8 cellular contexts compared by ENCODE assay signal in the genomic region with DNA sequence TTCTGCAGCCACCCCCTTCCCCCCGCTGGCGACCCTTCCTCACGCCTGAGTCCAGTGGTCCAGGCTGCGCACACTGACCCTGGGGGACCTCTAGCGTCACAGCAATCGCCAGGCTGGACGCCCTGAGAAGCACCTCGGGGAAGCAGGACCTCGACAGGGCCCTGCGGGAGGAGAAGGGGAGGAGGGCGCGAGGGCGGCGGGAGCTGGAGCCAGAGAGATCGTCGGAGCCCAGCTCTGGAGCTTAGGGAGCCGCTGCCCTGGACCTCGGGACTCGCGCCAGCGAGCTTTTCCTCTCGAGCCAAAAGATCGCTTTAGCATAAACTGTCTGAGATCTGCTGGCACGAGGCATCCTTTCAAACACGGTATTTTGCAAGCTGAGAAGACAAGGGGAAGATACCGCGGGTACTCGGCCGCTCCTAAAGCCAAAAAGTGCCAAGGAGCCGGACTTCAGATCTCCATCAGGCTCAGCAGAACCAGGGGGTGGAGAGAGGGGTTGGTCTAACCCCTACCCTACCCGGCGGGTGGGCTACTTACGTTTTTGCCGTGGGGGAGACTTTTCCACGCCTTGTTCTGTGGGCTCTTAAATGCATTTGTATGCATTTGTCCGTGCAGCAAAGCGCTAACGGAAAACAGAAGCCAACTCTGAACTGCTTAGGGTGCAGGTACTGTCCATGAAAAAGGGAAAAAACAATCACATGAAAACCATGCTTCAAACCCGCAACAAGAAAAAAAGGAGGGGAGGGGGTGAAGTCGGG. TPM values are rescaled to one million over a fixed set of nuclear protein-coding genes. Genes with fewer than 3 reads are reported as not detected.
A peak's percentile ranks its signal among the peaks of the same experiment; 100 is the strongest.
DNase-seq lines count a peak whose midpoint lies in the region; ATAC-seq and TF ChIP-seq lines count a peak whose summit lies in the region.

No MANE protein-coding gene starts in this region.

- H3K27ac Mint-ChIP-seq in activated CD8-positive, alpha-beta memory T cell treated with anti-CD3 and anti-CD28 coated beads, Interleukin-2, amount 10 ng/mL, durations not matched to agents 7 days and 5 days = no peak overlapping the region
- no peak overlapping the region for H3K27ac Mint-ChIP-seq in stimulated activated naive B cell treated with anti-CD40 and anti-IgM and Interleukin-4, amounts not matched to agents 10 μg/mL and 1 μg/mL and 100 μg/mL, for 72 hours

- peaks cover 37% of the 10 kb centered on the region for H3K27me3 Mint-ChIP-seq in activated CD8-positive, alpha-beta memory T cell treated with anti-CD3 and anti-CD28 coated beads, Interleukin-2, amount 10 ng/mL, durations not matched to agents 7 days and 5 days
- peaks cover 38 to 51% of the 10 kb centered on the region in 2 donors for H3K27me3 Mint-ChIP-seq in stimulated activated naive B cell treated with anti-CD40 and anti-IgM and Interleukin-4, amounts not matched to agents 10 μg/mL and 1 μg/mL and 100 μg/mL, for 72 hours

- peak overlapping the region; percentile 19 for H3K4me3 Mint-ChIP-seq in activated CD8-positive, alpha-beta memory T cell treated with anti-CD3 and anti-CD28 coated beads, Interleukin-2, amount 10 ng/mL, durations not matched to agents 7 days and 5 days
- peak overlapping the region; percentile 62 to 70 for H3K4me3 Mint-ChIP-seq in stimulated activated naive B cell treated with anti-CD40 and anti-IgM and Interleukin-4, amounts not matched to agents 10 μg/mL and 1 μg/mL and 100 μg/mL, for 72 hours

- in situ Hi-C loops in astrocyte of the cerebellum (cut with HindIII; ENCODE audit: low sequenced_read_pairs) = no loop called here

- peak overlapping the region; percentile 33 for H3K4me3 ChIP-seq in astrocyte of the cerebellum (ENCODE audit: low read depth, low read length)

- peaks cover 7% of the 10 kb centered on the region for H3K4me1 Mint-ChIP-seq in activated CD8-positive, alpha-beta memory T cell treated with anti-CD3 and anti-CD28 coated beads, Interleukin-2, amount 10 ng/mL, durations not matched to agents 7 days and 5 days
- H3K4me1 Mint-ChIP-seq in stimulated activated naive B cell treated with anti-CD40 and anti-IgM and Interleukin-4, amounts not matched to agents 10 μg/mL and 1 μg/mL and 100 μg/mL, for 72 hours = peaks cover 8 to 28% of the 10 kb centered on the region in 2 donors

- no peak for ATAC-seq in activated CD8-positive, alpha-beta memory T cell treated with anti-CD3 and anti-CD28 coated beads, Interleukin-2, amount 10 ng/mL, durations not matched to agents 7 days and 5 days
- peak; percentile 33 for ATAC-seq in stimulated activated naive B cell treated with anti-CD40 and anti-IgM and Interleukin-4, amounts not matched to agents 10 μg/mL and 1 μg/mL and 100 μg/mL, for 72 hours (replicated peaks)

- no peak for TF ChIP-seq CTCF in astrocyte of the cerebellum (IDR thresholded peaks at IDR 0.05; ENCODE audit: low read depth, low read length, missing control alignments)

- DNase-seq in activated CD8-positive, alpha-beta memory T cell treated with anti-CD3 and anti-CD28 coated beads, Interleukin-2, amount 10 ng/mL, durations not matched to agents 7 days and 5 days = no peak
- DNase-seq in activated CD8-positive, alpha-beta memory T cell treated with anti-CD3 and anti-CD28 coated beads for 24 hours = no peak
- DNase-seq in astrocyte of the cerebellum (ENCODE audit: low read depth) (no peak), iPS-NIHi11 (ENCODE audit: low spot score) (peak; percentile 44), C1 segment of cervical spinal cord (lab: John Stamatoyannopoulos, UW) (no peak)
- DNase-seq in stimulated activated naive B cell treated with anti-CD40 and anti-IgM and Interleukin-4, amounts not matched to agents 10 μg/mL and 1 μg/mL and 100 μg/mL, for 72 hours = no peak
- DNase-seq in effector CD8-positive, alpha-beta T cell (lab: John Stamatoyannopoulos, UW) = no peak
- DNase-seq in activated effector memory CD4-positive, alpha-beta T cell treated with Interleukin-2 at 50 U/mL for 16 hours = no peak

- CTCF ChIA-PET in activated CD8-positive, alpha-beta memory T cell treated with anti-CD3 and anti-CD28 coated beads, Interleukin-2, amount 10 ng/mL, durations not matched to agents 7 days and 5 days (lab: Charles Lee) = no interaction called here

- peaks cover 4% of the 10 kb centered on the region for H3K36me3 Mint-ChIP-seq in activated CD8-positive, alpha-beta memory T cell treated with anti-CD3 and anti-CD28 coated beads, Interleukin-2, amount 10 ng/mL, durations not matched to agents 7 days and 5 days
- H3K36me3 Mint-ChIP-seq in stimulated activated naive B cell treated with anti-CD40 and anti-IgM and Interleukin-4, amounts not matched to agents 10 μg/mL and 1 μg/mL and 100 μg/mL, for 72 hours = no peaks in the 10 kb centered on the region

- H3K9me3 Mint-ChIP-seq in activated CD8-positive, alpha-beta memory T cell treated with anti-CD3 and anti-CD28 coated beads, Interleukin-2, amount 10 ng/mL, durations not matched to agents 7 days and 5 days (ENCODE audit: low read depth) = no peaks in the 10 kb centered on the region
- H3K9me3 Mint-ChIP-seq in stimulated activated naive B cell treated with anti-CD40 and anti-IgM and Interleukin-4, amounts not matched to agents 10 μg/mL and 1 μg/mL and 100 μg/mL, for 72 hours = peaks cover 0 to 2% of the 10 kb centered on the region in 2 donors

RNA-seq across cellular contexts. Expression of gene COL24A1, which starts 0.6 kb away (rescaled TPM):
- not detected for total RNA-seq in activated CD8-positive, alpha-beta memory T cell treated with anti-CD3 and anti-CD28 coated beads, Interleukin-2, amount 10 ng/mL, durations not matched to agents 7 days and 5 days
